26 cellular contexts compared by ENCODE assay signal in genomic region chr3:37466660-37467359, GRCh38. TPM values are rescaled to one million over a fixed set of nuclear protein-coding genes. Genes with fewer than 3 reads are reported as not detected.
DNase-seq lines count a peak whose midpoint lies in the region; ATAC-seq and TF ChIP-seq lines count a peak whose summit lies in the region.
"Had no signal": no experiment of that assay in that cellular context is flagged by ENCODE, and none has a peak within 500 bp of the region (broad histone marks: within the 10 kb centered on the region; RNA-seq: fewer than 3 reads in every experiment).

No MANE protein-coding gene starts in this region.

- H3K4me1 Mint-ChIP-seq in endothelial cell (ENCODE audit: unreplicated experiment): peaks cover 67% of the 10 kb centered on the region
- H3K4me1 Mint-ChIP-seq: immature natural killer cell had no signal

- no peak overlapping the region for H3K4me3 ChIP-seq in BLaER1
- no peak overlapping the region for H3K4me3 ChIP-seq in Jurkat, Clone E6-1 (ENCODE audit: low read length)
- H3K4me3 ChIP-seq: A549, mucosa of descending colon, psoas muscle, spleen, vagina had no signal

- H3K27ac Mint-ChIP-seq in endothelial cell (ENCODE audit: unreplicated experiment): peak overlapping the region; percentile 66
- H3K27ac Mint-ChIP-seq: activated naive CD4-positive, alpha-beta T cell treated with anti-CD3 and anti-CD28 coated beads for 36 hours; immature natural killer cell had no signal

- H4K20me1 ChIP-seq in BLaER1: no peaks in the 10 kb centered on the region

- peaks cover 5% of the 10 kb centered on the region for H3K27me3 Mint-ChIP-seq in endothelial cell (ENCODE audit: unreplicated experiment)

- no peak for TF ChIP-seq CTCF in endothelial cell (IDR thresholded peaks at IDR 0.05; ENCODE audit: unreplicated experiment)

- H3K4me1 ChIP-seq in BLaER1: peaks cover 50% of the 10 kb centered on the region
- H3K4me1 ChIP-seq: A549, psoas muscle, vagina had no signal

- peak; percentile 96 for DNase-seq in Jurkat, Clone E6-1 (ENCODE audit: low read depth, low spot score)
- DNase-seq in NCI-H446 (lab: John Stamatoyannopoulos, UW) (peak; percentile 6 to 74), endothelial cell (ENCODE audit: low spot score) (no peak), Kasumi-1 (lab: John Stamatoyannopoulos, UW) (no peak), iPS-NIHi11 (ENCODE audit: low spot score) (no peak)
- no peak for DNase-seq in activated T-cell treated with anti-CD3 and anti-CD28 coated beads, Interleukin-2, amount 50 U/mL, for 48 hours
- DNase-seq: activated naive CD4-positive, alpha-beta T cell treated with anti-CD3 and anti-CD28 coated beads for 36 hours; anterior cingulate cortex; C1 segment of cervical spinal cord; cerebellar nuclear complex; glutamatergic neuron; HCEC 1CT; immature natural killer cell; IMR-90; mucosa of descending colon; NCI-H2227 treated with DMSO at 0.1 percent for 48 hours; psoas muscle; SIG-M5; spleen; stimulated activated CD4-positive, alpha-beta T cell treated with anti-CD3 and anti-CD28 coated beads, Interleukin-4, amount 100 ng/mL, for 4 hours; T-helper 2 cell; WERI-Rb-1 had no signal

- no peak for ATAC-seq in HG02870 (IDR thresholded peaks at IDR 0.05; ENCODE audit: unreplicated experiment)
- ATAC-seq: A549, mucosa of descending colon had no signal

- no peak overlapping the region for H3K4me3 Mint-ChIP-seq in endothelial cell (ENCODE audit: unreplicated experiment)
- H3K4me3 Mint-ChIP-seq: activated naive CD4-positive, alpha-beta T cell treated with anti-CD3 and anti-CD28 coated beads for 36 hours; immature natural killer cell had no signal

- H3K36me3 Mint-ChIP-seq in endothelial cell (ENCODE audit: low read depth, unreplicated experiment): peaks cover 32% of the 10 kb centered on the region

- H3K9ac ChIP-seq in BLaER1: no peak overlapping the region

- peaks cover 17% of the 10 kb centered on the region for H3K9me3 ChIP-seq in BLaER1
- H3K9me3 ChIP-seq: A549, vagina had no signal

- no peak overlapping the region for H3K27ac ChIP-seq in BLaER1
- H3K27ac ChIP-seq: A549, psoas muscle, vagina, WERI-Rb-1 had no signal

- peak overlapping the region; percentile 73 for H3K4me2 ChIP-seq in BLaER1
- H3K4me2 ChIP-seq: A549 had no signal

- no peaks in the 10 kb centered on the region for H3K36me3 ChIP-seq in BLaER1
- H3K36me3 ChIP-seq: vagina, WERI-Rb-1 had no signal

- H3K27me3 ChIP-seq in BLaER1: peaks cover 30% of the 10 kb centered on the region
- H3K27me3 ChIP-seq: spleen, vagina had no signal

- no peaks in the 10 kb centered on the region for H3K9me3 Mint-ChIP-seq in endothelial cell (ENCODE audit: unreplicated experiment)
- H3K9me3 Mint-ChIP-seq: activated naive CD4-positive, alpha-beta T cell treated with anti-CD3 and anti-CD28 coated beads for 36 hours had no signal

RNA-seq across cellular contexts. Expression of gene ITGA9, which starts 14.9 kb away (rescaled TPM):
- not detected for polyA plus RNA-seq in Jurkat, Clone E6-1 (2012; ENCODE audit: insufficient read depth, insufficient read length)
- total RNA-seq in endothelial cell (ENCODE audit: unreplicated experiment): 212 TPM
- polyA plus RNA-seq: immature natural killer cell, IMR-90 had no signal

Comparison
In these comparisons a context has a peak if more than half of its experiments do, and no peak if none do; other contexts are left out.
1. DNase-seq: peak in Jurkat, Clone E6-1 (single experiment) and NCI-H446 (2 of 2); none in endothelial cell (single experiment), activated T-cell treated with anti-CD3 and anti-CD28 coated beads, Interleukin-2, amount 50 U/mL, for 48 hours (0 of 2), Kasumi-1 (0 of 2) and iPS-NIHi11 (single experiment).